In the genomic region with DNA sequence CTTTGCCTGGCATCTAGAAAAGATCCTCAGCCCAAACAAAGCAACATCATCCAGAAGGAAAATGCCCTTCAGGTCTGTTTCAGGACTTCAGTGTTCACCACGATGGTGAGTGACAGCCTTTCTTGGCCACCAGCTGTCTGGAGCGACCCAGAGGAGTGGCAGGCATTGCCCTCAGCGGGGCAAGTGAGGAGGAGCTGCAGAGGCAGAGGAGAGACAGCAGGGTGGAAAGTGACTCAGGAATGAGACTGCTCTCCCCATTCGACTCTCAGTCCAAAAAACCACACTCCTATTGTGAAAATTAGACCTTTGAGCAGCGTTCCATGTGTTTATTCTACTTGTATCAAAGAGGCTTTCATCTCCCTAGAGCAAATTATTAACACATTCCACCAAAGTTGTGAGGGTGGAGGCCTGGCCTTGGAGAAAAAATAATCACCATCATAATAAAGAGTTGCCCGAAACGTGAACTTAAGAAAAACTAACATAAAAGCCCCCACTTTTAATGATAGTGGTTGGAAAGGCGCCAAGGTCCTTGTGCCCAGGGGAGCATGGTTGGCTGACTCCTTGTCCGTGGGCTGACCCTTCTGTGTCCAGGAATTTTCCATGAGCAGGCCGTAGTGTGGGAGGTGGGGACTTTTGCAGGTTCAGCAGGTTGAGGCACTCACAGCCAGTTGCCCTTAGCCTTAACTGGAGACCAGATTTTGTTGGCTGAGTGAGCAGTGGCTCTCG, we compare ENCODE assay signal across 1 cellular context.
TF ChIP-seq lines count a peak whose summit lies in the region.

No MANE protein-coding gene starts in this region.

TF ChIP-seq in IMR-90, 13 proteins besides CTCF, POLR2A, EP300 and RAD21 (continued from another document):
- TF ChIP-seq, protein P1, sequence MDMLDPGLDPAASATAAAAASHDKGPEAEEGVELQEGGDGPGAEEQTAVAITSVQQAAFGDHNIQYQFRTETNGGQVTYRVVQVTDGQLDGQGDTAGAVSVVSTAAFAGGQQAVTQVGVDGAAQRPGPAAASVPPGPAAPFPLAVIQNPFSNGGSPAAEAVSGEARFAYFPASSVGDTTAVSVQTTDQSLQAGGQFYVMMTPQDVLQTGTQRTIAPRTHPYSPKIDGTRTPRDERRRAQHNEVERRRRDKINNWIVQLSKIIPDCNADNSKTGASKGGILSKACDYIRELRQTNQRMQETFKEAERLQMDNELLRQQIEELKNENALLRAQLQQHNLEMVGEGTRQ (IDR thresholded peaks at IDR 0.05; ENCODE audit: low read depth, low read length), result no peak
- TF ChIP-seq BHLHE40 (IDR thresholded peaks at IDR 0.05; ENCODE audit: low read depth, low read length) (no peak), SMC3 (IDR thresholded peaks at IDR 0.05; ENCODE audit: low read depth, low read length) (no peak), CEBPB (IDR thresholded peaks at IDR 0.05; ENCODE audit: low read depth, low read length) (no peak), NFE2L2 (IDR thresholded peaks at IDR 0.05; ENCODE audit: low read depth, low read length) (no peak), MAFK (IDR thresholded peaks at IDR 0.05; ENCODE audit: low read depth, low read length) (no peak), CHD1 (IDR thresholded peaks at IDR 0.05; ENCODE audit: low read depth, low read length) (no peak), RFX5 (IDR thresholded peaks at IDR 0.05; ENCODE audit: low read depth, low read length) (no peak), MXI1 (IDR thresholded peaks at IDR 0.05; ENCODE audit: borderline replicate concordance, low read depth, low read length) (no peak), MAZ (IDR thresholded peaks at IDR 0.05; ENCODE audit: borderline replicate concordance, low read depth, low read length) (no peak)
- TF ChIP-seq, protein P2, sequence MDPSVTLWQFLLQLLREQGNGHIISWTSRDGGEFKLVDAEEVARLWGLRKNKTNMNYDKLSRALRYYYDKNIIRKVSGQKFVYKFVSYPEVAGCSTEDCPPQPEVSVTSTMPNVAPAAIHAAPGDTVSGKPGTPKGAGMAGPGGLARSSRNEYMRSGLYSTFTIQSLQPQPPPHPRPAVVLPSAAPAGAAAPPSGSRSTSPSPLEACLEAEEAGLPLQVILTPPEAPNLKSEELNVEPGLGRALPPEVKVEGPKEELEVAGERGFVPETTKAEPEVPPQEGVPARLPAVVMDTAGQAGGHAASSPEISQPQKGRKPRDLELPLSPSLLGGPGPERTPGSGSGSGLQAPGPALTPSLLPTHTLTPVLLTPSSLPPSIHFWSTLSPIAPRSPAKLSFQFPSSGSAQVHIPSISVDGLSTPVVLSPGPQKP (IDR thresholded peaks at IDR 0.05; ENCODE audit: borderline replicate concordance, low read depth, low read length), result no peak
